19 cellular contexts compared by ENCODE assay signal in genomic region chr1:230574502-230574901, GRCh38.
"Had no signal": no experiment of that assay in that cellular context is flagged by ENCODE, and none has a peak within 500 bp of the region (broad histone marks: within the 10 kb centered on the region; RNA-seq: fewer than 3 reads in every experiment).

No MANE protein-coding gene starts in this region.

- H3K27me3 ChIP-seq: stomach, transverse colon had no signal

- H3K36me3 ChIP-seq: left ventricle myocardium inferior, lower lobe of right lung, sigmoid colon, stomach, thoracic aorta, transverse colon had no signal

- FAIRE-seq: colon, kidney had no signal

- H3K79me2 ChIP-seq: parathyroid adenoma had no signal

- H3K9me3 ChIP-seq: left ventricle myocardium inferior, lower lobe of right lung, psoas muscle, sigmoid colon, stomach, thoracic aorta, transverse colon had no signal

- H3K4me1 ChIP-seq: parathyroid adenoma, psoas muscle had no signal

- H2AFZ ChIP-seq: parathyroid adenoma had no signal

- H3K4me3 ChIP-seq: left ventricle myocardium inferior, lower lobe of right lung, psoas muscle, sigmoid colon, skin epidermis, stomach, thoracic aorta, transverse colon had no signal

- H3K9ac ChIP-seq: parathyroid adenoma had no signal

- ATAC-seq: foreskin keratinocyte, left cardiac atrium, lower lobe of right lung, psoas muscle had no signal

- DNase-seq: dermis blood vessel endothelial cell; foreskin keratinocyte; kidney; left cardiac atrium; left ventricle myocardium inferior; lower lobe of right lung; midbrain; nephron progenitor cell; psoas muscle; sigmoid colon; stimulated activated CD4-positive, alpha-beta T cell treated with anti-CD3 and anti-CD28 coated beads, Interleukin-2, amount 100 ng/mL, for 24 hours; stimulated activated naive CD4-positive, alpha-beta T cell; stomach; substantia nigra; transverse colon had no signal

- H3K27ac ChIP-seq: foreskin keratinocyte, left ventricle myocardium inferior, lower lobe of right lung, parathyroid adenoma, psoas muscle, sigmoid colon, skin epidermis, stomach, thoracic aorta had no signal
